In the genomic region with DNA sequence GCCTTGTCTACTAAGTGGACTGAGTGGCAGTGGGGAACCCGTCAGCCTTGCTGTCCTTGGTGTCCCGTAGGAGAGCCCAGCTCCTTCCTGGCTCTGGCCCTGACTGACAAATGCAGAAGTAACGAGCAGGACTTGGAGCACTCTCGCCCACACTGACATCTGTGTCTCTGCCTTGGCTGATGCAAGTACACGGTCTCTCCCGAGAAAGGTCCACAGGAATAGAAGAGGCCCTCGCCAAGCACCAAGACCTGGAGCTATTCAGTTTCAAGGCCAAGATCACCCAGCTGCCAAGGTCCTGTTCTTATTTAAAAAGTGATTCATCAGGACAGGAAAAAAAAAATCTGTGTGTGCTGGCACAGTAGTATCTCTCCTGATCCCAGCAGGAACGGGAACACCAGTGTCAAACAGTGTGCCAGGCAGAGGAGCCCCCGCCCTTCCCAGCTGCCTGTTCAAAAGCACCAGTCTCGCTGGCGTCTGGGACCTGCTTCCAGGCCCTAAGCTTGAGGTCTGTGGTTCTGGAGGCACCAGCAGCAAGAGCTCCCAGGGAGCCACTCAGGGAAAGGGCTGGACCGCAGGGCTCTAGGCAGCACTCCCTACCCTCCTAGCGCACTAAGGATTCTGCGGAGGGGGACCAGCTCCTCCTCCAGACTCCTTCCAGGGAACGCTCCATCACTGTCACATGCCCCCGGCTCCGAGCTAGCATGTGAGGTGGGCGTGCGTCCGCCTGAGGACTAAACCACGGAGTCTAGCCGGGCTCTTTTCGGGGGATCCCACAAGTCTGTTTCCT, we compare ENCODE assay signal across 15 cellular contexts.
A peak's percentile ranks its signal among the peaks of the same experiment; 100 is the strongest.
DNase-seq lines count a peak whose midpoint lies in the region; ATAC-seq and TF ChIP-seq lines count a peak whose summit lies in the region.
"Had no signal": no experiment of that assay in that cellular context is flagged by ENCODE, and none has a peak within 500 bp of the region (broad histone marks: within the 10 kb centered on the region; RNA-seq: fewer than 3 reads in every experiment).

No MANE protein-coding gene starts in this region.

- H3K4me1 ChIP-seq in gastroesophageal sphincter, result peaks cover 0 to 15% (median 0%) of the 10 kb centered on the region in 3 donors
- H3K4me1 ChIP-seq: body of pancreas, left lung had no signal

- H3K9me3 Mint-ChIP-seq in stimulated activated effector memory CD8-positive, alpha-beta T cell treated with anti-CD3 and anti-CD28 coated beads, Interleukin-12 subunit alpha, Interleukin-12 subunit beta, amount 100 ng/mL, for 72 hours, result peaks cover 4% of the 10 kb centered on the region
- H3K9me3 Mint-ChIP-seq in mesothelial cell of epicardium, result peaks cover 13% of the 10 kb centered on the region
- H3K9me3 Mint-ChIP-seq: T-helper 1 cell treated with Interleukin-12 subunit alpha and Interleukin-12 subunit beta and Interleukin-4 antibody, amounts not matched to agents 30 μg/mL and 1 μg/mL, for 36 hours had no signal

- H3K27me3 ChIP-seq in gastroesophageal sphincter, result peaks cover 18% of the 10 kb centered on the region
- H3K27me3 ChIP-seq: body of pancreas had no signal

- no peaks in the 10 kb centered on the region for H3K4me1 Mint-ChIP-seq in stimulated activated effector memory CD8-positive, alpha-beta T cell treated with anti-CD3 and anti-CD28 coated beads, Interleukin-12 subunit alpha, Interleukin-12 subunit beta, amount 100 ng/mL, for 72 hours
- H3K4me1 Mint-ChIP-seq in mesothelial cell of epicardium, result no peaks in the 10 kb centered on the region
- H3K4me1 Mint-ChIP-seq: activated CD4-positive, alpha-beta T cell treated with anti-CD3 and anti-CD28 coated beads, Interleukin-2, amount 10 ng/mL, durations not matched to agents 24 days and 14 days had no signal

- no peaks in the 10 kb centered on the region for H3K36me3 ChIP-seq in gastroesophageal sphincter
- H3K36me3 ChIP-seq: left lung had no signal

- H3K27ac Mint-ChIP-seq in stimulated activated effector memory CD8-positive, alpha-beta T cell treated with anti-CD3 and anti-CD28 coated beads, Interleukin-12 subunit alpha, Interleukin-12 subunit beta, amount 100 ng/mL, for 72 hours, result no peak overlapping the region
- H3K27ac Mint-ChIP-seq in mesothelial cell of epicardium, result no peak overlapping the region
- H3K27ac Mint-ChIP-seq: activated CD4-positive, alpha-beta T cell treated with anti-CD3 and anti-CD28 coated beads, Interleukin-2, amount 10 ng/mL, durations not matched to agents 24 days and 14 days; natural killer cell treated with Interleukin-12 subunit alpha and Interleukin-12 subunit beta and Interleukin-15 and Interleukin-18, amount 100 ng/mL, for 72 hours; T-helper 1 cell treated with Interleukin-12 subunit alpha and Interleukin-12 subunit beta and Interleukin-4 antibody, amounts not matched to agents 30 μg/mL and 1 μg/mL, for 36 hours had no signal

- TF ChIP-seq CTCF in gastroesophageal sphincter (IDR thresholded peaks at IDR 0.05) (no peak), mesothelial cell of epicardium (IDR thresholded peaks at IDR 0.05; ENCODE audit: unreplicated experiment) (no peak)

- DNase-seq in HT1080 (ENCODE audit: low read depth), result peak; percentile 7
- peak; percentile 63 for DNase-seq in UCSD-AML1 (lab: John Stamatoyannopoulos, UW; ENCODE audit: unreplicated experiment)
- DNase-seq in stimulated activated effector memory CD8-positive, alpha-beta T cell treated with anti-CD3 and anti-CD28 coated beads, Interleukin-12 subunit alpha, Interleukin-12 subunit beta, amount 100 ng/mL, for 72 hours (ENCODE audit: low spot score in 2 of 2), result no peak
- DNase-seq in NCI-H1048 (lab: John Stamatoyannopoulos, UW), result no peak
- no peak for DNase-seq in mesothelial cell of epicardium (ENCODE audit: low spot score in 2 of 2, unreplicated experiment in 2 of 2)
- DNase-seq in kidney tubule cell (ENCODE audit: low spot score), result no peak
- DNase-seq: activated CD4-positive, alpha-beta T cell treated with anti-CD3 and anti-CD28 coated beads, Interleukin-2, amount 10 ng/mL, durations not matched to agents 24 days and 14 days; activated T-cell treated with anti-CD3 and anti-CD28 coated beads, Interleukin-2, amount 50 U/mL, for 4 hours; body of pancreas; left lung; NCI-H1092; small intestine had no signal

- no peak overlapping the region for H3K27ac ChIP-seq in gastroesophageal sphincter
- H3K27ac ChIP-seq: body of pancreas, left lung had no signal

- H3K9me3 ChIP-seq in gastroesophageal sphincter, result peaks cover 0 to 14% (median 0%) of the 10 kb centered on the region in 3 donors
- H3K9me3 ChIP-seq: body of pancreas had no signal

- no peaks in the 10 kb centered on the region for H3K36me3 Mint-ChIP-seq in stimulated activated effector memory CD8-positive, alpha-beta T cell treated with anti-CD3 and anti-CD28 coated beads, Interleukin-12 subunit alpha, Interleukin-12 subunit beta, amount 100 ng/mL, for 72 hours
- H3K36me3 Mint-ChIP-seq in mesothelial cell of epicardium, result no peaks in the 10 kb centered on the region

- TF ChIP-seq POLR2A in gastroesophageal sphincter (IDR thresholded peaks at IDR 0.05), result no peak

- H3K4me3 ChIP-seq in gastroesophageal sphincter, result no peak overlapping the region
- H3K4me3 ChIP-seq: body of pancreas, left lung had no signal

- TF ChIP-seq EP300 in gastroesophageal sphincter (IDR thresholded peaks at IDR 0.05), result no peak

- peaks cover 23% of the 10 kb centered on the region for H3K27me3 Mint-ChIP-seq in mesothelial cell of epicardium (ENCODE audit: low read depth)

- no peak overlapping the region for H3K4me3 Mint-ChIP-seq in stimulated activated effector memory CD8-positive, alpha-beta T cell treated with anti-CD3 and anti-CD28 coated beads, Interleukin-12 subunit alpha, Interleukin-12 subunit beta, amount 100 ng/mL, for 72 hours
- no peak overlapping the region for H3K4me3 Mint-ChIP-seq in mesothelial cell of epicardium
- H3K4me3 Mint-ChIP-seq: activated CD4-positive, alpha-beta T cell treated with anti-CD3 and anti-CD28 coated beads, Interleukin-2, amount 10 ng/mL, durations not matched to agents 24 days and 14 days; activated T-cell treated with anti-CD3 and anti-CD28 coated beads, Interleukin-2, amount 50 U/mL, for 4 hours; natural killer cell treated with Interleukin-12 subunit alpha and Interleukin-12 subunit beta and Interleukin-15 and Interleukin-18, amount 100 ng/mL, for 72 hours; T-helper 1 cell treated with Interleukin-12 subunit alpha and Interleukin-12 subunit beta and Interleukin-4 antibody, amounts not matched to agents 30 μg/mL and 1 μg/mL, for 36 hours had no signal

- peak; percentile 40 for ATAC-seq in gastroesophageal sphincter
- ATAC-seq in stimulated activated effector memory CD8-positive, alpha-beta T cell treated with anti-CD3 and anti-CD28 coated beads, Interleukin-12 subunit alpha, Interleukin-12 subunit beta, amount 100 ng/mL, for 72 hours, result peak; percentile 4
- ATAC-seq: activated T-cell treated with anti-CD3 and anti-CD28 coated beads, Interleukin-2, amount 50 U/mL, for 4 hours; body of pancreas; left lung had no signal

- 20 to 35% methylated on average over 2 to 13 of the region's 23 CpGs for WGBS in gastroesophageal sphincter (ENCODE audit: low coverage in 1 of 2), 2 donors

Comparison
In these comparisons a context has a peak if more than half of its experiments do, and no peak if none do; other contexts are left out.
1. DNase-seq: peak in HT1080 (single experiment) and UCSD-AML1 (single experiment); none in stimulated activated effector memory CD8-positive, alpha-beta T cell treated with anti-CD3 and anti-CD28 coated beads, Interleukin-12 subunit alpha, Interleukin-12 subunit beta, amount 100 ng/mL, for 72 hours (0 of 2), NCI-H1048 (single experiment), mesothelial cell of epicardium (0 of 2) and kidney tubule cell (single experiment).